ENCODE assay signal across 10 cellular contexts in the genomic region with DNA sequence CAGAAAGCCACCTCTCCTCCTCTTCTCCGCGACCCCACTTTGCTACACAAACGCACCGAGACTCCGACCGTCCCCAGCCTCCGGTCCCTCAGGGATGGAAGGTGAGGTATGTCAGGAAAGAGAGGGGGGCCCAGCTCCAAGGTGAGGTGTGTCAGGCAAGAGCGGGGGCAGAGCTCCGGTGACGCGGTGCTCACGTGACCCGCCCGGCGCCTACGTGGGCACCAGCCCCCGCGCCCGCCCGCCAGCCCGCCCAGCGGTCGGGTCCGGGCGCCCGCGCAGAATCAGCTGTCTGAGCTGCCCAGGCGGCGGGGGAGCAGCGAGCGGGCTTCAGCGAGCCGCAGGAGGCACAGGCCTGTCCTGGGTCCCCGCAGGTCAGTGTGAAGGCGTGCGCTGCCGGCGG. TPM values are rescaled to one million over a fixed set of nuclear protein-coding genes. Genes with fewer than 3 reads are reported as not detected.
DNase-seq lines count a peak whose midpoint lies in the region; ATAC-seq and TF ChIP-seq lines count a peak whose summit lies in the region.
"Not testable (repeated sequence)": the region's sequence is repeated elsewhere in the genome, so short reads cannot be mapped to it uniquely, and the experiment has no call there.
"Had no signal": no experiment of that assay in that cellular context is flagged by ENCODE, and none has a peak within 500 bp of the region (broad histone marks: within the 10 kb centered on the region; RNA-seq: fewer than 3 reads in every experiment).

A gene (plus strand): TSS at position 244 of the 400 bp plus-strand sequence. CDS start 1,152 bp downstream, outside the sequence.

- CTCF ChIA-PET in CD4-positive, alpha-beta memory T cell (lab: Charles Lee; ENCODE audit: partially characterized antibody) = not testable (repeated sequence)

- no CpG with 5 or more reads among the region's 38 CpGs for WGBS in trophoblast cell (ENCODE audit: extremely low coverage, insufficient coverage, insufficient read length)

- DNase-seq in CD4-positive, alpha-beta memory T cell = peak in 1 of 5 donors; percentile 11
- DNase-seq in NCI-H128 (lab: John Stamatoyannopoulos, UW; ENCODE audit: unreplicated experiment) = peak; percentile 33
- peak; percentile 3 for DNase-seq in T-helper 2 cell treated with Interferon-gamma antibody and Interleukin-4, amounts not matched to agents 5 μg/mL and 100 μg/mL, for 36 hours (ENCODE audit: low spot score)
- DNase-seq in endothelial cell (ENCODE audit: low spot score) = peak; percentile 29
- DNase-seq in left lung = peak in 1 of 2 donors; percentile 53
- DNase-seq in trophoblast cell = not testable (repeated sequence)
- peak in 30 of 49 donors; percentile 1 to 79 (median 16) for DNase-seq in substantia nigra (lab: John Stamatoyannopoulos, UW)

- H3K18ac ChIP-seq in trophoblast cell (ENCODE audit: low read length) = not testable (repeated sequence)

- H3K4me1 ChIP-seq in CD4-positive, alpha-beta memory T cell (ENCODE audit: insufficient read depth, low read length); left lung; trophoblast cell (ENCODE audit: control insufficient read depth in 1 of 2, insufficient read depth in 2 of 2, low read length in 2 of 2): not testable (repeated sequence)

- H2AK5ac ChIP-seq in trophoblast cell (ENCODE audit: low read length) = not testable (repeated sequence)

- not testable (repeated sequence) for H4K8ac ChIP-seq in trophoblast cell (ENCODE audit: low read depth, low read length)

- not testable (repeated sequence) for H2AFZ ChIP-seq in trophoblast cell (ENCODE audit: insufficient read depth, low read length, poor library complexity)

- H4K12ac ChIP-seq in trophoblast cell (ENCODE audit: low read depth, low read length) = not testable (repeated sequence)

- peak within 1 kb of the TSS; percentile 47 to 76 (median 70) for H3K4me3 Mint-ChIP-seq in CD4-positive, alpha-beta memory T cell
- peak within 1 kb of the TSS; percentile 30 for H3K4me3 Mint-ChIP-seq in T-helper 2 cell treated with Interferon-gamma antibody and Interleukin-4, amounts not matched to agents 5 μg/mL and 100 μg/mL, for 36 hours
- peak within 1 kb of the TSS; percentile 84 for H3K4me3 Mint-ChIP-seq in activated naive CD8-positive, alpha-beta T cell
- peak within 1 kb of the TSS; percentile 88 for H3K4me3 Mint-ChIP-seq in endothelial cell (ENCODE audit: unreplicated experiment)

- intact Hi-C loops in CD4-positive, alpha-beta memory T cell (cut with micrococcal nuclease); left lung (cut with DNase I): not testable (repeated sequence)

- not testable (repeated sequence) for H2BK12ac ChIP-seq in trophoblast cell (ENCODE audit: low read length)

- not testable (repeated sequence) for H3K79me2 ChIP-seq in trophoblast cell (ENCODE audit: control insufficient read depth, insufficient read depth, low read length, poor library complexity)

- POLR2A ChIA-PET in CD4-positive, alpha-beta memory T cell (lab: Charles Lee; ENCODE audit: partially characterized antibody) = not testable (repeated sequence)

- not testable (repeated sequence) for H3K79me1 ChIP-seq in trophoblast cell (ENCODE audit: low read length)

- not testable (repeated sequence) for H3K27me3 ChIP-seq in CD4-positive, alpha-beta memory T cell (ENCODE audit: insufficient read depth, low read length); trophoblast cell (ENCODE audit: insufficient read depth, low read length)
- H3K27me3 ChIP-seq in left lung = peaks cover 4 to 23% of the 10 kb centered on the region in 2 donors

- H4K91ac ChIP-seq in trophoblast cell (ENCODE audit: low read depth, low read length) = not testable (repeated sequence)

- H3K9me3 Mint-ChIP-seq in CD4-positive, alpha-beta memory T cell; T-helper 2 cell treated with Interferon-gamma antibody and Interleukin-4, amounts not matched to agents 5 μg/mL and 100 μg/mL, for 36 hours; activated naive CD8-positive, alpha-beta T cell (ENCODE audit: low read depth); endothelial cell (ENCODE audit: unreplicated experiment): not testable (repeated sequence)

- H3K27me3 Mint-ChIP-seq in CD4-positive, alpha-beta memory T cell = peaks cover 19 to 31% of the 10 kb centered on the region in 2 donors
- H3K27me3 Mint-ChIP-seq in T-helper 2 cell treated with Interferon-gamma antibody and Interleukin-4, amounts not matched to agents 5 μg/mL and 100 μg/mL, for 36 hours (ENCODE audit: low read depth) = peaks cover 34% of the 10 kb centered on the region
- H3K27me3 Mint-ChIP-seq in activated naive CD8-positive, alpha-beta T cell = peaks cover 11% of the 10 kb centered on the region
- not testable (repeated sequence) for H3K27me3 Mint-ChIP-seq in endothelial cell (ENCODE audit: unreplicated experiment)

- not testable (repeated sequence) for H3K14ac ChIP-seq in trophoblast cell (ENCODE audit: low read length)

- not testable (repeated sequence) for H2BK120ac ChIP-seq in trophoblast cell (ENCODE audit: insufficient read depth, low read length, poor library complexity)

- H3K36me3 ChIP-seq in CD4-positive, alpha-beta memory T cell (ENCODE audit: insufficient read depth, low read length); left lung; trophoblast cell (ENCODE audit: control insufficient read depth in 1 of 2, insufficient read depth in 2 of 2, low read length in 2 of 2): not testable (repeated sequence)

- H3K9me3 ChIP-seq in CD4-positive, alpha-beta memory T cell (ENCODE audit: control insufficient read depth in 1 of 2, low read length in 2 of 2); left lung; trophoblast cell (ENCODE audit: insufficient read depth, low read depth, low read length): not testable (repeated sequence)

- H2BK5ac ChIP-seq in trophoblast cell (ENCODE audit: low read depth, low read length, poor library complexity) = not testable (repeated sequence)

- not testable (repeated sequence) for H3K4me3 ChIP-seq in CD4-positive, alpha-beta memory T cell (ENCODE audit: low read length in 2 of 2); left lung; trophoblast cell (ENCODE audit: low read depth, low read length)

- H3K27ac Mint-ChIP-seq in CD4-positive, alpha-beta memory T cell = peak within 1 kb of the TSS in 2 of 7 donors; percentile 42 to 53
- not testable (repeated sequence) for H3K27ac Mint-ChIP-seq in T-helper 2 cell treated with Interferon-gamma antibody and Interleukin-4, amounts not matched to agents 5 μg/mL and 100 μg/mL, for 36 hours
- H3K27ac Mint-ChIP-seq in activated naive CD8-positive, alpha-beta T cell = peak within 1 kb of the TSS; percentile 50
- peak within 1 kb of the TSS; percentile 81 for H3K27ac Mint-ChIP-seq in endothelial cell (ENCODE audit: unreplicated experiment)

- H3K36me3 Mint-ChIP-seq in CD4-positive, alpha-beta memory T cell; T-helper 2 cell treated with Interferon-gamma antibody and Interleukin-4, amounts not matched to agents 5 μg/mL and 100 μg/mL, for 36 hours (ENCODE audit: low read depth); activated naive CD8-positive, alpha-beta T cell; endothelial cell (ENCODE audit: low read depth, unreplicated experiment): not testable (repeated sequence)

- ATAC-seq in left lung = peak; percentile 89

- H3K4ac ChIP-seq in trophoblast cell (ENCODE audit: low read depth, low read length) = not testable (repeated sequence)

- H3K23ac ChIP-seq in trophoblast cell (ENCODE audit: low read length) = not testable (repeated sequence)

- H3K4me2 ChIP-seq in trophoblast cell (ENCODE audit: low read length) = peak within 1 kb of the TSS; percentile 61

- not testable (repeated sequence) for H3K27ac ChIP-seq in CD4-positive, alpha-beta memory T cell (ENCODE audit: low read depth, low read length); left lung; trophoblast cell (ENCODE audit: low read depth, low read length); substantia nigra (ENCODE audit: low read depth, low read length, poor library complexity, severe bottlenecking)

- not testable (repeated sequence) for TF ChIP-seq CTCF in endothelial cell (IDR thresholded peaks at IDR 0.05; ENCODE audit: unreplicated experiment); left lung (IDR thresholded peaks at IDR 0.05)

- not testable (repeated sequence) for H3K9ac ChIP-seq in trophoblast cell (ENCODE audit: low read length)

- not testable (repeated sequence) for H3K4me1 Mint-ChIP-seq in CD4-positive, alpha-beta memory T cell; T-helper 2 cell treated with Interferon-gamma antibody and Interleukin-4, amounts not matched to agents 5 μg/mL and 100 μg/mL, for 36 hours (ENCODE audit: low read depth); activated naive CD8-positive, alpha-beta T cell (ENCODE audit: low read depth); endothelial cell (ENCODE audit: unreplicated experiment)

RNA-seq across cellular contexts. Expression of the gene that starts here (rescaled TPM):
- 1 to 10 TPM; 1.9 to 2.1 TPM for total RNA-seq in CD4-positive, alpha-beta memory T cell
- polyA plus RNA-seq in CD4-positive, alpha-beta memory T cell = under 1 TPM; 0.29 to 0.67 TPM
- total RNA-seq in endothelial cell (ENCODE audit: unreplicated experiment) (11.1 TPM), left lung (1 to 10 TPM; 3.3 to 4.4 TPM)
- 0.19 and 0.29 TPM in 2 replicates for polyA plus RNA-seq in trophoblast cell (2013)
- total RNA-seq: K562, subcutaneous adipose tissue had no signal
- polyA plus RNA-seq: K562 had no signal

Comparison
In these comparisons a context has a peak if more than half of its experiments do, and no peak if none do; other contexts are left out.
1. H3K4me3 Mint-ChIP-seq: peak in every context shown above with its lines; median percentile 88 in endothelial cell; 84 in activated naive CD8-positive, alpha-beta T cell; 70 in CD4-positive, alpha-beta memory T cell; 30 in T-helper 2 cell treated with Interferon-gamma antibody and Interleukin-4, amounts not matched to agents 5 μg/mL and 100 μg/mL, for 36 hours.